In genomic region chr6:29114964-29115363, GRCh38 we compare ENCODE assay signal across 4 cellular contexts. TPM values are rescaled to one million over a fixed set of nuclear protein-coding genes. Genes with fewer than 3 reads are reported as not detected.
"Had no signal": no experiment of that assay in that cellular context is flagged by ENCODE, and none has a peak within 500 bp of the region (broad histone marks: within the 10 kb centered on the region; RNA-seq: fewer than 3 reads in every experiment).

No MANE protein-coding gene starts in this region.

RNA-seq across cellular contexts. Expression of gene OR2J3, which starts 7.1 kb away (rescaled TPM):
- total RNA-seq: LHCN-M2, M059J, MCF 10A, NCI-H460 had no signal

RNA-seq across cellular contexts. Expression of gene OR2J1, which starts 15.7 kb away (rescaled TPM):
- total RNA-seq: LHCN-M2, M059J, MCF 10A, NCI-H460 had no signal

RNA-seq across cellular contexts. Expression of gene OR2B3, which starts 27.9 kb away (rescaled TPM):
- total RNA-seq: LHCN-M2, M059J, MCF 10A, NCI-H460 had no signal

RNA-seq across cellular contexts. Expression of gene OR2J2, which starts 55.7 kb away (rescaled TPM):
- total RNA-seq: LHCN-M2, M059J, MCF 10A, NCI-H460 had no signal
